In the genomic region with DNA sequence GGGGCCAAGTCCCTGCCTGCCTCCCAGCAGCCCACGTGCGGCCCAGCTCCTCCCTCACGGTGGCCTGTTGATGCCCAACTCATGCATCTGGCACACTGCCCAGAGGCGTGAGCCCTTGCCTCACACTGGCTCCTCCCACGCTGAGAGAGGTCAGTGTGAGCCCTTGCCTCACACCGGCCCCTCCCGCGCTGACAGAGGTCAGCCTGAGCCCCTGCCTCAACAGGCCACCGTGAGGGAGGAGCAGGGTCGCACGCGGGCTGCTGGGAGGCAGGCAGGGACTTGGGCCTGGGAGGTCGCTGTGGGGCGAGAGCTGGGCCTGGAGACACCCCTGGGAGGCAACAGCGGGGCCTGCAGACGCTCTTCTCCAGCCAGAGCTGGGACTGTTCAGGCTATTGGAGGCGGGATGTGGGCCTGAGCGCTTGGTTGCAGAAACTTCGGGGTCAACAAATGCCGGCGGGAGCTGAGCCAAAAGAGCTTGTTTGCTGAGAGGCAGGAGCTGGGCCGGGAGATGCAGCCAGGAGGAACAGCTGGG, we compare ENCODE assay signal across 8 cellular contexts. TPM values are rescaled to one million over a fixed set of nuclear protein-coding genes. Genes with fewer than 3 reads are reported as not detected.
"Had no signal": no experiment of that assay in that cellular context is flagged by ENCODE, and none has a peak within 500 bp of the region (broad histone marks: within the 10 kb centered on the region; RNA-seq: fewer than 3 reads in every experiment).

No MANE protein-coding gene starts in this region.

RNA-seq across cellular contexts. Expression of a gene that starts 33.9 kb away (rescaled TPM):
- total RNA-seq: activated CD4-positive, alpha-beta memory T cell treated with anti-CD3 and anti-CD28 coated beads, Interleukin-2, amount 10 ng/mL, durations not matched to agents 7 days and 5 days; activated CD8-positive, alpha-beta memory T cell treated with anti-CD3 and anti-CD28 coated beads, Interleukin-2, amount 10 ng/mL, durations not matched to agents 7 days and 5 days; esophagus muscularis mucosa; mononuclear cell; neural crest cell; osteoblast; subcutaneous adipose tissue; transverse colon had no signal
